In genomic region chr17:75151893-75152292, GRCh38 we compare ENCODE assay signal across 9 cellular contexts. TPM values are rescaled to one million over a fixed set of nuclear protein-coding genes. Genes with fewer than 3 reads are reported as not detected.
DNase-seq lines count a peak whose midpoint lies in the region; ATAC-seq, FAIRE-seq and TF ChIP-seq lines count a peak whose summit lies in the region.
"Had no signal": no experiment of that assay in that cellular context is flagged by ENCODE, and none has a peak within 500 bp of the region (broad histone marks: within the 10 kb centered on the region; RNA-seq: fewer than 3 reads in every experiment).

No MANE protein-coding gene starts in this region.

- POLR2A ChIA-PET in activated CD4-positive, alpha-beta memory T cell treated with anti-CD3 and anti-CD28 coated beads for 36 hours (lab: Charles Lee), result no interaction called here

- no peak for ATAC-seq in stimulated activated naive CD8-positive, alpha-beta T cell treated with anti-CD3 and anti-CD28 coated beads, Interleukin-15, Interleukin-2, amounts not matched to agents 100 U/mL and 50 U/mL, for 24 hours

- H3K27me3 ChIP-seq in adrenal gland, result no peaks in the 10 kb centered on the region

- no peak overlapping the region for H3K27ac ChIP-seq in adrenal gland

- intact Hi-C loops in Calu3 (cut with micrococcal nuclease; ENCODE audit: unreplicated experiment) (no loop called here), adrenal gland (cut with DNase I) (no loop called here), posterior vena cava (cut with DNase I) (no loop called here)
- intact Hi-C loops in activated CD4-positive, alpha-beta memory T cell treated with anti-CD3 and anti-CD28 coated beads for 36 hours (cut with micrococcal nuclease), result loop anchor here (5.0 kb wide), 2 partner anchors 85 to 105 kb away; partner anchors contain the start of genes ATP5PD and KCTD2

- peaks cover 0 to 6% of the 10 kb centered on the region in 2 donors for H3K36me3 ChIP-seq in adrenal gland (replicated peaks in 1 of 2)

- FAIRE-seq in RCC 7860 (lab: Jason Lieb, UNC), result no peak
- FAIRE-seq: GM18507 had no signal

- H3K27ac Mint-ChIP-seq in Calu3 (ENCODE audit: unreplicated experiment), result peak overlapping the region; percentile 99
- H3K27ac Mint-ChIP-seq in activated CD4-positive, alpha-beta memory T cell treated with anti-CD3 and anti-CD28 coated beads for 36 hours, result peak overlapping the region; percentile 86

- no peak for DNase-seq in Calu3
- DNase-seq in Jurkat, Clone E6-1 (ENCODE audit: low read depth, low spot score), result no peak
- no peak for DNase-seq in activated CD4-positive, alpha-beta memory T cell treated with anti-CD3 and anti-CD28 coated beads for 36 hours
- DNase-seq in lung microvascular endothelial cell (ENCODE audit: low read depth in 2 of 2), result peak; percentile 21 to 32
- no peak for DNase-seq in adrenal gland
- DNase-seq in stimulated activated naive CD8-positive, alpha-beta T cell treated with anti-CD3 and anti-CD28 coated beads, Interleukin-15, Interleukin-2, amounts not matched to agents 100 U/mL and 50 U/mL, for 24 hours, result no peak
- DNase-seq in RCC 7860 (ENCODE audit: low spot score), result no peak
- no peak for DNase-seq in posterior vena cava (ENCODE audit: low spot score)

- H3K4me1 Mint-ChIP-seq in Calu3 (ENCODE audit: low read depth, unreplicated experiment), result peaks cover 51% of the 10 kb centered on the region
- peaks cover 38% of the 10 kb centered on the region for H3K4me1 Mint-ChIP-seq in activated CD4-positive, alpha-beta memory T cell treated with anti-CD3 and anti-CD28 coated beads for 36 hours (ENCODE audit: low read depth)

- no peaks in the 10 kb centered on the region for H3K27me3 Mint-ChIP-seq in Calu3 (ENCODE audit: unreplicated experiment)
- no peaks in the 10 kb centered on the region for H3K27me3 Mint-ChIP-seq in activated CD4-positive, alpha-beta memory T cell treated with anti-CD3 and anti-CD28 coated beads for 36 hours

- H3K4me1 ChIP-seq in adrenal gland (replicated peaks in 1 of 2), result peaks cover 12 to 15% of the 10 kb centered on the region in 2 donors

- TF ChIP-seq CTCF in Calu3 (IDR thresholded peaks at IDR 0.05; ENCODE audit: unreplicated experiment) (no peak), adrenal gland (IDR thresholded peaks at IDR 0.05) (no peak)

- no peaks in the 10 kb centered on the region for H3K9me3 Mint-ChIP-seq in Calu3 (ENCODE audit: low read depth, unreplicated experiment)
- no peaks in the 10 kb centered on the region for H3K9me3 Mint-ChIP-seq in activated CD4-positive, alpha-beta memory T cell treated with anti-CD3 and anti-CD28 coated beads for 36 hours

- H3K36me3 Mint-ChIP-seq in Calu3 (ENCODE audit: insufficient read depth, unreplicated experiment), result peaks cover 93% of the 10 kb centered on the region
- peaks cover 30% of the 10 kb centered on the region for H3K36me3 Mint-ChIP-seq in activated CD4-positive, alpha-beta memory T cell treated with anti-CD3 and anti-CD28 coated beads for 36 hours

- CTCF ChIA-PET in Calu3 (lab: Charles Lee), result interaction anchor here (0.9 kb wide), 1 partner anchor 119 kb away, joined by 3 read pairs; the partner anchor contains the start of gene MIF4GD
- CTCF ChIA-PET in activated CD4-positive, alpha-beta memory T cell treated with anti-CD3 and anti-CD28 coated beads for 36 hours (lab: Charles Lee), result interaction anchor here (0.7 to 2.0 kb wide), 3 partner anchors 22 to 38 kb away, joined by 3 to 11 read pairs (median 3); no protein-coding TSS in a partner anchor

- 91 to 96% (median 92%) methylated on average over 7 of the region's 7 CpGs for WGBS in adrenal gland, 4 donors

- no TSS peak for BruUV-seq in Calu3 (replicated peaks; lab: Mats Ljungman, UMichigan)

- H3K9me3 ChIP-seq in adrenal gland (replicated peaks in 1 of 3), result no peaks in the 10 kb centered on the region

- TF ChIP-seq POLR2A in adrenal gland (IDR thresholded peaks at IDR 0.05), result no peak

- H3K4me3 Mint-ChIP-seq in Calu3 (ENCODE audit: low read depth, unreplicated experiment), result peak overlapping the region; percentile 91
- peak overlapping the region; percentile 95 for H3K4me3 Mint-ChIP-seq in activated CD4-positive, alpha-beta memory T cell treated with anti-CD3 and anti-CD28 coated beads for 36 hours

- H3K4me3 ChIP-seq in Jurkat, Clone E6-1 (ENCODE audit: low read length), result peak overlapping the region; percentile 85; the same call in 1 of the 2 replicates
- H3K4me3 ChIP-seq in adrenal gland, result no peak overlapping the region

RNA-seq across cellular contexts. Expression of gene JPT1, which starts 2.4 kb away (rescaled TPM):
- total RNA-seq in Calu3 (2022) (479 and 546 TPM in 2 replicates), lung microvascular endothelial cell (72.4 and 119 TPM in 2 replicates), adrenal gland (100 to 1,000 TPM in 1 of 8 donors, 10 to 100 TPM in 7; 34.2 to 232 (median 58.8) TPM), posterior vena cava (10 to 100 TPM; 20.1 to 22.3 TPM)
- polyA plus RNA-seq in Jurkat, Clone E6-1 (2012; ENCODE audit: insufficient read depth, insufficient read length), result 546 TPM
- 100 to 1,000 TPM; 263 to 267 TPM for total RNA-seq in activated CD4-positive, alpha-beta memory T cell treated with anti-CD3 and anti-CD28 coated beads for 36 hours
- polyA plus RNA-seq in adrenal gland, result 100 to 1,000 TPM in 2 of 3 donors, 10 to 100 TPM in 1; 98.6 to 161 (median 102) TPM

RNA-seq across cellular contexts. Expression of gene NT5C, which starts 20.4 kb away (rescaled TPM):
- total RNA-seq in Calu3 (2022) (56.6 and 58.2 TPM in 2 replicates), lung microvascular endothelial cell (34.7 and 38.7 TPM in 2 replicates), adrenal gland (100 to 1,000 TPM in 1 of 8 donors, 10 to 100 TPM in 7; 33.4 to 112 (median 62.9) TPM), posterior vena cava (10 to 100 TPM; 26.2 to 33.0 TPM)
- polyA plus RNA-seq in Jurkat, Clone E6-1 (2012; ENCODE audit: insufficient read depth, insufficient read length), result 65.0 TPM
- 10 to 100 TPM; 65.2 to 70.8 TPM for total RNA-seq in activated CD4-positive, alpha-beta memory T cell treated with anti-CD3 and anti-CD28 coated beads for 36 hours
- 100 to 1,000 TPM in 2 of 3 donors, 10 to 100 TPM in 1; 20.6 to 124 (median 114) TPM for polyA plus RNA-seq in adrenal gland

RNA-seq across cellular contexts. Expression of gene SUMO2, which starts 30.9 kb away (rescaled TPM):
- total RNA-seq in Calu3 (2022), result 401 and 429 TPM in 2 replicates
- polyA plus RNA-seq in Jurkat, Clone E6-1 (2012; ENCODE audit: insufficient read depth, insufficient read length), result 1,003 TPM
- total RNA-seq in activated CD4-positive, alpha-beta memory T cell treated with anti-CD3 and anti-CD28 coated beads for 36 hours, result 100 to 1,000 TPM; 610 to 612 TPM
- 89.4 and 100 TPM in 2 replicates for total RNA-seq in lung microvascular endothelial cell
- total RNA-seq in adrenal gland, result 100 to 1,000 TPM in 5 of 8 donors, 10 to 100 TPM in 3; 65.2 to 371 (median 245) TPM
- 100 to 1,000 TPM in 1 of 3 donors, 10 to 100 TPM in 2; 54.9 to 331 (median 65.6) TPM for polyA plus RNA-seq in adrenal gland
- 100 to 1,000 TPM; 221 to 238 TPM for total RNA-seq in posterior vena cava

RNA-seq across cellular contexts. Expression of gene ARMC7, which starts 42.1 kb away (rescaled TPM):
- total RNA-seq in Calu3 (2022), result 18.6 and 19.8 TPM in 2 replicates
- polyA plus RNA-seq in Jurkat, Clone E6-1 (2012; ENCODE audit: insufficient read depth, insufficient read length), result 18.9 TPM
- total RNA-seq in activated CD4-positive, alpha-beta memory T cell treated with anti-CD3 and anti-CD28 coated beads for 36 hours, result 1 to 10 TPM; 6.5 to 8.2 TPM
- 2.4 and 2.8 TPM in 2 replicates for total RNA-seq in lung microvascular endothelial cell
- 10 to 100 TPM in 1 of 8 donors, 1 to 10 TPM in 7; 4.9 to 13.8 (median 9.0) TPM for total RNA-seq in adrenal gland
- 1 to 10 TPM; 5.5 to 7.1 (median 5.8) TPM for polyA plus RNA-seq in adrenal gland
- 1 to 10 TPM; 5.8 to 6.4 TPM for total RNA-seq in posterior vena cava

RNA-seq across cellular contexts. Expression of gene NUP85, which starts 53.6 kb away (rescaled TPM):
- total RNA-seq in Calu3 (2022) (116 and 117 TPM in 2 replicates), lung microvascular endothelial cell (28.3 and 31.5 TPM in 2 replicates), adrenal gland (10 to 100 TPM; 18.7 to 53.8 (median 33.5) TPM), posterior vena cava (10 to 100 TPM; 49.6 to 50.9 TPM)
- 119 TPM for polyA plus RNA-seq in Jurkat, Clone E6-1 (2012; ENCODE audit: insufficient read depth, insufficient read length)
- total RNA-seq in activated CD4-positive, alpha-beta memory T cell treated with anti-CD3 and anti-CD28 coated beads for 36 hours, result 100 to 1,000 TPM; 125 to 132 TPM
- polyA plus RNA-seq in adrenal gland, result 10 to 100 TPM; 24.1 to 51.5 (median 40.0) TPM

Comparison
In these comparisons a context has a peak if more than half of its experiments do, and no peak if none do; other contexts are left out.
1. DNase-seq: peak in lung microvascular endothelial cell (2 of 2); none in Calu3 (single experiment), Jurkat, Clone E6-1 (single experiment), activated CD4-positive, alpha-beta memory T cell treated with anti-CD3 and anti-CD28 coated beads for 36 hours (single experiment), adrenal gland (0 of 7), stimulated activated naive CD8-positive, alpha-beta T cell treated with anti-CD3 and anti-CD28 coated beads, Interleukin-15, Interleukin-2, amounts not matched to agents 100 U/mL and 50 U/mL, for 24 hours (single experiment), RCC 7860 (single experiment) and posterior vena cava (single experiment).